Comparison of ENCODE assay signal across 8 cellular contexts in genomic region chrX:130171446-130172126, GRCh38. TPM values are rescaled to one million over a fixed set of nuclear protein-coding genes. Genes with fewer than 3 reads are reported as not detected.
A peak's percentile ranks its signal among the peaks of the same experiment; 100 is the strongest.
DNase-seq lines count a peak whose midpoint lies in the region; ATAC-seq, FAIRE-seq and TF ChIP-seq lines count a peak whose summit lies in the region.

TSS of gene RAB33A (plus strand) at chrX:130171962. CDS start at chrX:130172063, 101 bp downstream.

- no peak for FAIRE-seq in keratinocyte (lab: Jason Lieb, UNC)

- H3K9ac ChIP-seq in keratinocyte (ENCODE audit: control insufficient read depth, extremely low read depth, insufficient read depth, low read length): peak within 1 kb of the TSS; percentile 33

- no peaks in the 10 kb centered on the region for H3K9me3 Mint-ChIP-seq in T-helper 2 cell treated with Interferon-gamma antibody and Interleukin-4, amounts not matched to agents 5 μg/mL and 100 μg/mL, for 36 hours

- H3K27me3 ChIP-seq in keratinocyte (ENCODE audit: control insufficient read depth, extremely low read depth, insufficient read depth, low read length): peaks cover 3% of the 10 kb centered on the region

- dilution Hi-C loops in keratinocyte (cut with MboI; ENCODE audit: extremely low pct_ligation_motif_present, low sequenced_read_pairs): no loop called here

- DNase-seq in T-helper 2 cell treated with Interferon-gamma antibody and Interleukin-4, amounts not matched to agents 5 μg/mL and 100 μg/mL, for 36 hours (ENCODE audit: low spot score): peak; percentile 27
- DNase-seq in caudate nucleus (lab: John Stamatoyannopoulos, UW) (peak in 58 of 61 donors; percentile 3 to 81 (median 58)), keratinocyte (ENCODE audit: low read depth, low spot score) (no peak), SKM-1 (lab: John Stamatoyannopoulos, UW; ENCODE audit: unreplicated experiment) (no peak), KG1 (lab: John Stamatoyannopoulos, UW) (no peak)
- DNase-seq in stimulated activated CD4-positive, alpha-beta T cell treated with anti-CD3 and anti-CD28 coated beads, Interleukin-12 subunit alpha, Interleukin-12 subunit beta, amount 100 ng/mL, for 4 hours: peak; percentile 33

- peak; percentile 3 for ATAC-seq in HG03135 (IDR thresholded peaks at IDR 0.05; ENCODE audit: unreplicated experiment)

- H3K4me3 ChIP-seq in GM08714 (ENCODE audit: low read length) (peak within 1 kb of the TSS; percentile 78; the same call in 1 of the 2 replicates), keratinocyte (ENCODE audit: control insufficient read depth in 2 of 3, extremely low read depth in 1 of 3, insufficient read depth in 2 of 3, low read depth in 1 of 3, low read length in 3 of 3) (peak within 1 kb of the TSS; percentile 25 to 49 (median 29))

- H3K9me3 ChIP-seq in keratinocyte (ENCODE audit: control insufficient read depth, low read depth, low read length): no peaks in the 10 kb centered on the region

- H3K27ac ChIP-seq in caudate nucleus (ENCODE audit: low read depth, low read length) (peak within 1 kb of the TSS; percentile 89), keratinocyte (ENCODE audit: control insufficient read depth, insufficient read depth, low read length) (no peak within 1 kb of the TSS)

- peaks cover 43% of the 10 kb centered on the region for H3K4me1 Mint-ChIP-seq in T-helper 2 cell treated with Interferon-gamma antibody and Interleukin-4, amounts not matched to agents 5 μg/mL and 100 μg/mL, for 36 hours (ENCODE audit: low read depth)

- peaks cover 11% of the 10 kb centered on the region for H3K4me1 ChIP-seq in keratinocyte (ENCODE audit: control insufficient read depth, extremely low read depth, insufficient read depth, low read length)

- H3K4me3 Mint-ChIP-seq in T-helper 2 cell treated with Interferon-gamma antibody and Interleukin-4, amounts not matched to agents 5 μg/mL and 100 μg/mL, for 36 hours: peak within 1 kb of the TSS; percentile 92

- no peaks in the 10 kb centered on the region for H3K36me3 ChIP-seq in keratinocyte (ENCODE audit: control insufficient read depth in 2 of 2, extremely low read depth in 1 of 2, insufficient read depth in 2 of 2, low read length in 2 of 2)

- no peak for TF ChIP-seq CTCF in keratinocyte (optimal IDR thresholded peaks at IDR 0.05 in 1 of 3, IDR thresholded peaks at IDR 0.05 in 1 of 3, conservative IDR thresholded peaks at IDR 0.05 in 1 of 3; ENCODE audit: extremely low read depth in 1 of 3, insufficient read depth in 2 of 3, low read length in 3 of 3)

- H3K27me3 Mint-ChIP-seq in T-helper 2 cell treated with Interferon-gamma antibody and Interleukin-4, amounts not matched to agents 5 μg/mL and 100 μg/mL, for 36 hours (ENCODE audit: low read depth): no peaks in the 10 kb centered on the region

- no peaks in the 10 kb centered on the region for H3K9me1 ChIP-seq in keratinocyte (ENCODE audit: control insufficient read depth, extremely low read depth, insufficient read depth, low read length)

- H3K4me2 ChIP-seq in keratinocyte (ENCODE audit: control insufficient read depth, extremely low read depth, insufficient read depth, low read depth, low read length): peak within 1 kb of the TSS; percentile 60

- H4K20me1 ChIP-seq in keratinocyte (ENCODE audit: control insufficient read depth, extremely low read depth, insufficient read depth, low read length): no peaks in the 10 kb centered on the region

- peak within 1 kb of the TSS; percentile 90 for H3K27ac Mint-ChIP-seq in T-helper 2 cell treated with Interferon-gamma antibody and Interleukin-4, amounts not matched to agents 5 μg/mL and 100 μg/mL, for 36 hours

- H2AFZ ChIP-seq in keratinocyte (ENCODE audit: control insufficient read depth, low read length): peak within 1 kb of the TSS; percentile 39

- H3K36me3 Mint-ChIP-seq in T-helper 2 cell treated with Interferon-gamma antibody and Interleukin-4, amounts not matched to agents 5 μg/mL and 100 μg/mL, for 36 hours (ENCODE audit: low read depth): peaks cover 14% of the 10 kb centered on the region

- H3K79me2 ChIP-seq in keratinocyte (ENCODE audit: control insufficient read depth, insufficient read depth, low read length): no peaks in the 10 kb centered on the region

RNA-seq across cellular contexts. Expression of gene RAB33A, which starts in this region (rescaled TPM):
- 0.09 TPM in 1 of 3 replicates, not detected in the others for polyA plus RNA-seq in keratinocyte
- not detected for polyA plus RNA-seq in keratinocyte (2011; ENCODE audit: low read depth)
- 0.05 and 0.07 TPM in 2 replicates for polyA plus RNA-seq in keratinocyte (2011; cell fraction: cytosol; rRNA removed)
- 0.19 TPM in 1 of 2 replicates, not detected in the other for polyA plus RNA-seq in keratinocyte (2011; cell fraction: nucleus; rRNA removed)
- 0.34 TPM in 1 of 2 replicates, not detected in the other for polyA plus RNA-seq in keratinocyte (2012; ENCODE audit: low replicate concordance)
- polyA minus RNA-seq in keratinocyte: not detected in 3 replicates
- not detected for polyA minus RNA-seq in keratinocyte (2011; cell fraction: cytosol; rRNA and poly(A)+ RNA removed)
- not detected in 2 replicates for polyA minus RNA-seq in keratinocyte (2011; cell fraction: nucleus; rRNA and poly(A)+ RNA removed)

Comparison
In these comparisons a context has a peak if more than half of its experiments do, and no peak if none do; other contexts are left out.
1. DNase-seq: peak in T-helper 2 cell treated with Interferon-gamma antibody and Interleukin-4, amounts not matched to agents 5 μg/mL and 100 μg/mL, for 36 hours (single experiment), caudate nucleus (58 of 61) and stimulated activated CD4-positive, alpha-beta T cell treated with anti-CD3 and anti-CD28 coated beads, Interleukin-12 subunit alpha, Interleukin-12 subunit beta, amount 100 ng/mL, for 4 hours (single experiment); none in keratinocyte (single experiment), SKM-1 (single experiment) and KG1 (single experiment).